Comparison of ENCODE assay signal across 27 cellular contexts in the genomic region with DNA sequence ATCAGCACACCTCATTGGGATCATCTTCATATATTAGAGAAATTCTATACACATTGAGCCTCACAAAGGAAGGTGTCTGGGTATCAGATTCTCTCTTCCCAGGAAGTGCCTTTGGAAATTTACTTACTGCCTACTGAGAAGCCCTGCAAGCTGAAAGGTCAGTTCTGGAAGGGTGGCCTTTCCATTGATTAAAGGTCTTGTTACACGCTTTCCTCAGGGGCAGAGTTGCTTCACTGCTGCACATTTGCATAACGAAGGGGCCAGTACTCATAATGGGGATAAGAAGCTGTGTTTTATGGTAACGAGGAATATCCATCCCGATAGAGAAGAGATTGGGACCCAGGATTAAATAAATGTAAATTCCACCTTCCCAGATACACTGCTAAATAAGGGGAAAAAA. TPM values are rescaled to one million over a fixed set of nuclear protein-coding genes. Genes with fewer than 3 reads are reported as not detected.
"Had no signal": no experiment of that assay in that cellular context is flagged by ENCODE, and none has a peak within 500 bp of the region (broad histone marks: within the 10 kb centered on the region; RNA-seq: fewer than 3 reads in every experiment).

No MANE protein-coding gene starts in this region.

- ATAC-seq: activated naive CD8-positive, alpha-beta T cell treated with anti-CD3 and anti-CD28 coated beads, Interleukin-2, amount 50 U/mL, for 24 hours; heart left ventricle; left ventricle myocardium superior; stimulated activated naive CD8-positive, alpha-beta T cell treated with anti-CD3 and anti-CD28 coated beads, Interleukin-15, Interleukin-2, amounts not matched to agents 100 U/mL and 50 U/mL, for 24 hours; T-helper 17 cell had no signal

- H3K27me3 Mint-ChIP-seq: activated naive CD4-positive, alpha-beta T cell treated with anti-CD3 and anti-CD28 coated beads, Interleukin-2, amount 50 U/mL, for 24 hours had no signal

- DNase-seq: activated CD4-positive, alpha-beta memory T cell treated with anti-CD3 and anti-CD28 coated beads for 36 hours; activated CD4-positive, alpha-beta T cell treated with anti-CD3 and anti-CD28 coated beads, Interleukin-2, amount 10 ng/mL, durations not matched to agents 24 days and 14 days; activated CD4-positive, CD25-positive, alpha-beta regulatory T cell treated with anti-CD3 and anti-CD28 coated beads, Interleukin-2, amount 50 U/mL, for 72 hours; activated CD8-positive, alpha-beta memory T cell treated with anti-CD3 and anti-CD28 coated beads, Interleukin-2, amount 50 U/mL, for 48 hours; activated gamma-delta T cell; activated naive CD8-positive, alpha-beta T cell treated with anti-CD3 and anti-CD28 coated beads, Interleukin-2, amount 50 U/mL, for 24 hours; activated T-cell treated with anti-CD3 and anti-CD28 coated beads, Interleukin-2, amount 50 U/mL, for 24 hours; amygdala; caudate nucleus; foreskin fibroblast; heart left ventricle; hypothalamus; left ventricle myocardium superior; mammary epithelial cell; occipital lobe; spleen; stimulated activated CD4-positive, alpha-beta T cell treated with anti-CD3 and anti-CD28 coated beads, Interleukin-2, amount 100 ng/mL, for 48 hours; stimulated activated naive CD8-positive, alpha-beta T cell treated with anti-CD3 and anti-CD28 coated beads, Interleukin-15, Interleukin-2, amounts not matched to agents 100 U/mL and 50 U/mL, for 24 hours; T-helper 17 cell; T1000; testis; transverse colon; WERI-Rb-1 had no signal

- H3K27me3 ChIP-seq: right atrium auricular region, spleen, testis, transverse colon had no signal

- H3K36me3 ChIP-seq: heart left ventricle, right atrium auricular region, spleen, transverse colon, WERI-Rb-1 had no signal

- H3K9me3 ChIP-seq: testis had no signal

- H3K27ac ChIP-seq: heart left ventricle, right atrium auricular region, spleen, testis, transverse colon, WERI-Rb-1 had no signal

- H3K4me1 ChIP-seq: heart left ventricle, right atrium auricular region, spleen, testis, transverse colon had no signal

- H3K4me3 ChIP-seq: heart left ventricle, right atrium auricular region, spleen, testis, transverse colon had no signal

- FAIRE-seq: endothelial cell of umbilical vein had no signal

- H3K4me3 Mint-ChIP-seq: activated CD4-positive, alpha-beta memory T cell treated with anti-CD3 and anti-CD28 coated beads for 36 hours; activated CD4-positive, alpha-beta T cell treated with anti-CD3 and anti-CD28 coated beads, Interleukin-2, amount 10 ng/mL, durations not matched to agents 24 days and 14 days; activated naive CD4-positive, alpha-beta T cell treated with anti-CD3 and anti-CD28 coated beads, Interleukin-2, amount 50 U/mL, for 24 hours; activated naive CD8-positive, alpha-beta T cell treated with anti-CD3 and anti-CD28 coated beads, Interleukin-2, amount 50 U/mL, for 24 hours; activated T-cell treated with anti-CD3 and anti-CD28 coated beads, Interleukin-2, amount 50 U/mL, for 24 hours; nephron; T-helper 17 cell had no signal

- H3K27ac Mint-ChIP-seq: activated CD4-positive, alpha-beta memory T cell treated with anti-CD3 and anti-CD28 coated beads for 36 hours; activated CD4-positive, alpha-beta T cell treated with anti-CD3 and anti-CD28 coated beads, Interleukin-2, amount 10 ng/mL, durations not matched to agents 24 days and 14 days; activated naive CD4-positive, alpha-beta T cell treated with anti-CD3 and anti-CD28 coated beads, Interleukin-2, amount 50 U/mL, for 24 hours; activated naive CD8-positive, alpha-beta T cell treated with anti-CD3 and anti-CD28 coated beads, Interleukin-2, amount 50 U/mL, for 24 hours; activated T-cell treated with anti-CD3 and anti-CD28 coated beads, Interleukin-2, amount 50 U/mL, for 24 hours; nephron; T-helper 17 cell had no signal

- H3K4me1 Mint-ChIP-seq: activated naive CD8-positive, alpha-beta T cell treated with anti-CD3 and anti-CD28 coated beads, Interleukin-2, amount 50 U/mL, for 24 hours; nephron had no signal

RNA-seq across cellular contexts. Expression of a gene that starts 19.4 kb away (rescaled TPM):
- total RNA-seq: occipital lobe had no signal
